ENCODE assay signal across 19 cellular contexts in the genomic region with DNA sequence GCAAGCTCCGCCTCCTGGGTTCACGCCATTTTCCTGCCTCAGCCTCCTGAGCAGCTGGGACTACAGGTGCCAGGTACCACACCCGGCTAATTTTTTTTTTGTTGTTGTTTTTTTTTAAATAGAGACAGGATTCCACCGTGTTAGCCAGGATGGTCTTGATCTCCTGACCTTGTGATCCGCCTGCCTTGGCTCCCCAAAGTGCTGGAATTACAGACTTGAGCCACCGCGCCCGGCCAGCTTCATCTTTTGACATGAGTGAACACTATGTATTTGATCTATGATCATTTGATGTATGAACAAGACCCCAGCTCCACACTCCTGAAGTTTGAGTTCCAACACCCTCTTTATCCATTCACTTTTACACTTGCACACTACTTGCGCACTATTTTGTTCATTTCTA. TPM values are rescaled to one million over a fixed set of nuclear protein-coding genes. Genes with fewer than 3 reads are reported as not detected.
DNase-seq lines count a peak whose midpoint lies in the region; ATAC-seq and TF ChIP-seq lines count a peak whose summit lies in the region.
"Had no signal": no experiment of that assay in that cellular context is flagged by ENCODE, and none has a peak within 500 bp of the region (broad histone marks: within the 10 kb centered on the region; RNA-seq: fewer than 3 reads in every experiment).

No MANE protein-coding gene starts in this region.

- H3K4me1 ChIP-seq in right atrium auricular region (peaks cover 0 to 16% of the 10 kb centered on the region in 2 donors), left ventricle myocardium inferior (peaks cover 15% of the 10 kb centered on the region), left lung (peaks cover 6 to 45% of the 10 kb centered on the region in 2 donors), spleen (peaks cover 28 to 68% (median 46%) of the 10 kb centered on the region in 6 donors)
- H3K4me1 ChIP-seq: BE2C had no signal

- DNase-seq in NCI-H2171 treated with DMSO at 0.1 percent for 48 hours (lab: John Stamatoyannopoulos, UW) (peak; percentile 23), NCI-H2171 (lab: John Stamatoyannopoulos, UW) (no peak), right atrium auricular region (ENCODE audit: low spot score) (peak; percentile 50), left ventricle myocardium inferior (no peak), islet precursor cell (peak; percentile 26), left lung (no peak), NCI-H1694 (lab: John Stamatoyannopoulos, UW) (no peak), spleen (no peak)
- DNase-seq: BE2C, DMS 273 treated with DMSO at 0.1 percent for 48 hours, GF-D8, NCI-H1417, NCI-H2029 treated with DMSO at 0.1 percent for 48 hours, NCI-H2227 treated with DMSO at 0.1 percent for 48 hours, NCI-H524 had no signal

- 80 to 93% (median 92%) methylated on average over 9 of the region's 9 CpGs for WGBS in spleen, 5 donors

- H3K27me3 ChIP-seq in right atrium auricular region (no peaks in the 10 kb centered on the region), left ventricle myocardium inferior (ENCODE audit: low read depth) (no peaks in the 10 kb centered on the region), left lung (no peaks in the 10 kb centered on the region), spleen (replicated peaks in 1 of 7) (no peaks in the 10 kb centered on the region)
- H3K27me3 ChIP-seq: BE2C had no signal

- H3K4me3 ChIP-seq in right atrium auricular region (no peak overlapping the region), left ventricle myocardium inferior (no peak overlapping the region), left lung (no peak overlapping the region), spleen (no peak overlapping the region)
- H3K4me3 ChIP-seq: GM23338, PC-9 had no signal

- H3K36me3 ChIP-seq in right atrium auricular region: no peaks in the 10 kb centered on the region
- no peaks in the 10 kb centered on the region for H3K36me3 ChIP-seq in left ventricle myocardium inferior
- no peaks in the 10 kb centered on the region for H3K36me3 ChIP-seq in left lung
- H3K36me3 ChIP-seq in spleen: no peaks in the 10 kb centered on the region
- H3K36me3 ChIP-seq: BE2C had no signal

- no peak for ATAC-seq in left lung
- ATAC-seq: GM23338, HCT116 had no signal

- TF ChIP-seq CTCF in right atrium auricular region (IDR thresholded peaks at IDR 0.05): no peak
- no peak for TF ChIP-seq CTCF in left ventricle myocardium inferior (IDR thresholded peaks at IDR 0.05; ENCODE audit: borderline replicate concordance)
- TF ChIP-seq CTCF in left lung (IDR thresholded peaks at IDR 0.05): no peak
- no peak for TF ChIP-seq CTCF in spleen (IDR thresholded peaks at IDR 0.05 in 8 of 11, conservative IDR thresholded peaks at IDR 0.05 in 3 of 11)

- no peak for TF ChIP-seq POLR2A in spleen (IDR thresholded peaks at IDR 0.05)

- no peaks in the 10 kb centered on the region for H3K9me3 ChIP-seq in right atrium auricular region
- H3K9me3 ChIP-seq in left ventricle myocardium inferior (replicated peaks): no peaks in the 10 kb centered on the region
- H3K9me3 ChIP-seq in left lung: no peaks in the 10 kb centered on the region
- H3K9me3 ChIP-seq in spleen: no peaks in the 10 kb centered on the region
- H3K9me3 ChIP-seq: BE2C had no signal

- intact Hi-C loops in left ventricle myocardium inferior (cut with micrococcal nuclease) (no loop called here), left lung (cut with DNase I) (no loop called here), spleen (cut with DNase I; ENCODE audit: low total_unique reads) (no loop called here)

- H3K27ac ChIP-seq in right atrium auricular region (no peak overlapping the region), left ventricle myocardium inferior (replicated peaks) (no peak overlapping the region), left lung (no peak overlapping the region), spleen (peak overlapping the region in 3 of 8 donors; percentile 86 to 89 (median 87))
- H3K27ac ChIP-seq: 22Rv1 had no signal

RNA-seq across cellular contexts. Expression of gene LPIN2, which starts 43.4 kb away (rescaled TPM):
- total RNA-seq in right atrium auricular region (10 to 100 TPM; 15.5 to 19.0 TPM), left ventricle myocardium inferior (8.2 TPM), left lung (10 to 100 TPM; 47.3 to 63.2 TPM), spleen (10 to 100 TPM; 44.8 to 79.7 (median 61.5) TPM)
- polyA plus RNA-seq in spleen: 1 to 10 TPM; 4.0 to 9.6 (median 5.8) TPM

Comparison
In these comparisons a context has a peak if more than half of its experiments do, and no peak if none do; other contexts are left out.
1. DNase-seq: peak in NCI-H2171 treated with DMSO at 0.1 percent for 48 hours (single experiment), right atrium auricular region (single experiment) and islet precursor cell (single experiment); none in NCI-H2171 (single experiment), left ventricle myocardium inferior (single experiment), left lung (0 of 2), NCI-H1694 (single experiment) and spleen (single experiment).